ENCODE assay signal across 9 cellular contexts in the genomic region with DNA sequence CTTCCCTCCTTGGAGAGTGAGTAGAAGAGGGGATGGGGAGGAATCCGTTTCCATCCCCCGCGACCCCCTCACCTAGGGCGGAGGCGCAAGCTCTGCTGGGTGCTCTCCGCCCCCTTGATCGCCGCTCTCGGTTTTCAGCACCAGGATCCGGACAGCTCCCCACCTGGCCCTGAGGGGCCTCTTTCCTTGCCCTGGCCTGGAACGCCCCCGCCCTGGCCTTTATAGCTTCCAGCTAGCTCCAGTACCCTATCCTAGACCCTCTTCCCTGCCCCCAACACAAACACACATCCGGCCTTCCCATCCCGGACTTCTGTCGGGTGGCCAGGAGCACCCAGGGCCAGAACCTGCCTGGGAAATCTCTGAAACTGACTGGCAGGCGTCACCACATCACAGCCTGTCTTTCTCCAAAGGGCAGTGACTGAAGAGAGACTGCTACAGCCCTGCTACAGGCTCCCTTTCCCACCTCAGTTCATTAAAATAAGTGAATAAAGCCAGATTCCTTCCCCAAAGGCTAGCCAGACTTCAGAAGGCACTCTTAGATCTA.
DNase-seq lines count a peak whose midpoint lies in the region; TF ChIP-seq lines count a peak whose summit lies in the region.
"Had no signal": no experiment of that assay in that cellular context is flagged by ENCODE, and none has a peak within 500 bp of the region (broad histone marks: within the 10 kb centered on the region; RNA-seq: fewer than 3 reads in every experiment).

No MANE protein-coding gene starts in this region.

- no peaks in the 10 kb centered on the region for H3K9me3 ChIP-seq in neural cell (ENCODE audit: low read length)
- H3K9me3 ChIP-seq: suprapubic skin had no signal

- no peak for TF ChIP-seq EP300 in neural cell (conservative IDR thresholded peaks at IDR 0.05; ENCODE audit: poor library complexity, severe bottlenecking)

- H3K4me2 ChIP-seq in neural cell (ENCODE audit: low read length) = no peak overlapping the region

- H3F3A ChIP-seq in neural cell (ENCODE audit: insufficient read depth, low read length, poor library complexity, severe bottlenecking) = no peaks in the 10 kb centered on the region

- peak overlapping the region; percentile 14 for H3K27ac ChIP-seq in neural cell (ENCODE audit: low read length)
- H3K27ac ChIP-seq: suprapubic skin had no signal

- H2AFZ ChIP-seq in neural cell (ENCODE audit: low read depth, low read length) = no peak overlapping the region

- H3K9me2 ChIP-seq in neural cell (ENCODE audit: insufficient read depth, low read length) = no peaks in the 10 kb centered on the region

- no peaks in the 10 kb centered on the region for H4K20me1 ChIP-seq in neural cell (ENCODE audit: insufficient read depth)

- H3K4me3 ChIP-seq in neural cell (ENCODE audit: low read length) = peak overlapping the region; percentile 94

- H3K36me3 ChIP-seq in neural cell (ENCODE audit: insufficient read depth, low read length) = no peaks in the 10 kb centered on the region
- H3K36me3 ChIP-seq: suprapubic skin had no signal

- no peaks in the 10 kb centered on the region for H3K36me3 Mint-ChIP-seq in endothelial cell (ENCODE audit: low read depth, unreplicated experiment)

- peaks cover 75% of the 10 kb centered on the region for H3K27me3 ChIP-seq in neural cell (ENCODE audit: insufficient read depth, low read depth, low read length)

- TF ChIP-seq RAD21 in neural cell (conservative IDR thresholded peaks at IDR 0.05) = no peak

- no peak for TF ChIP-seq CTCF in endothelial cell (IDR thresholded peaks at IDR 0.05; ENCODE audit: unreplicated experiment)
- no peak for TF ChIP-seq CTCF in neural cell (IDR thresholded peaks at IDR 0.05; ENCODE audit: poor library complexity, severe bottlenecking)

- H3K79me2 ChIP-seq in neural cell (replicated peaks; ENCODE audit: insufficient read depth, low read length) = no peaks in the 10 kb centered on the region

- H3K27me3 Mint-ChIP-seq in endothelial cell (ENCODE audit: unreplicated experiment) = peaks cover 39% of the 10 kb centered on the region

- H3K9ac ChIP-seq in neural cell (ENCODE audit: low read length) = peak overlapping the region; percentile 94

- DNase-seq in ELF-1 (ENCODE audit: low read depth, low spot score) (peak; percentile 96), NCI-H460 (ENCODE audit: extremely low read depth, low read depth) (peak; percentile 20), endothelial cell (ENCODE audit: low spot score) (peak; percentile 74), GM19238 (ENCODE audit: insufficient read length, low spot score) (no peak), activated gamma-delta T cell (lab: John Stamatoyannopoulos, UW) (no peak), NCI-H345 treated with DMSO at 0.1 percent for 48 hours (lab: John Stamatoyannopoulos, UW; ENCODE audit: unreplicated experiment) (no peak), mucosa of gallbladder (ENCODE audit: low spot score) (no peak)

- H3K27ac Mint-ChIP-seq in endothelial cell (ENCODE audit: unreplicated experiment) = no peak overlapping the region

- no peaks in the 10 kb centered on the region for H3K9me3 Mint-ChIP-seq in endothelial cell (ENCODE audit: unreplicated experiment)

- peak overlapping the region; percentile 70 for H3K4me3 Mint-ChIP-seq in endothelial cell (ENCODE audit: unreplicated experiment)

- peaks cover 9% of the 10 kb centered on the region for H3K4me1 Mint-ChIP-seq in endothelial cell (ENCODE audit: unreplicated experiment)

TF ChIP-seq in neural cell, 6 proteins besides CTCF, POLR2A, EP300 and RAD21:
- TF ChIP-seq POLR2AphosphoS5 (IDR thresholded peaks at IDR 0.05) (no peak), TAF1 (IDR thresholded peaks at IDR 0.05; ENCODE audit: low read depth) (no peak)
- TF ChIP-seq, protein P1, sequence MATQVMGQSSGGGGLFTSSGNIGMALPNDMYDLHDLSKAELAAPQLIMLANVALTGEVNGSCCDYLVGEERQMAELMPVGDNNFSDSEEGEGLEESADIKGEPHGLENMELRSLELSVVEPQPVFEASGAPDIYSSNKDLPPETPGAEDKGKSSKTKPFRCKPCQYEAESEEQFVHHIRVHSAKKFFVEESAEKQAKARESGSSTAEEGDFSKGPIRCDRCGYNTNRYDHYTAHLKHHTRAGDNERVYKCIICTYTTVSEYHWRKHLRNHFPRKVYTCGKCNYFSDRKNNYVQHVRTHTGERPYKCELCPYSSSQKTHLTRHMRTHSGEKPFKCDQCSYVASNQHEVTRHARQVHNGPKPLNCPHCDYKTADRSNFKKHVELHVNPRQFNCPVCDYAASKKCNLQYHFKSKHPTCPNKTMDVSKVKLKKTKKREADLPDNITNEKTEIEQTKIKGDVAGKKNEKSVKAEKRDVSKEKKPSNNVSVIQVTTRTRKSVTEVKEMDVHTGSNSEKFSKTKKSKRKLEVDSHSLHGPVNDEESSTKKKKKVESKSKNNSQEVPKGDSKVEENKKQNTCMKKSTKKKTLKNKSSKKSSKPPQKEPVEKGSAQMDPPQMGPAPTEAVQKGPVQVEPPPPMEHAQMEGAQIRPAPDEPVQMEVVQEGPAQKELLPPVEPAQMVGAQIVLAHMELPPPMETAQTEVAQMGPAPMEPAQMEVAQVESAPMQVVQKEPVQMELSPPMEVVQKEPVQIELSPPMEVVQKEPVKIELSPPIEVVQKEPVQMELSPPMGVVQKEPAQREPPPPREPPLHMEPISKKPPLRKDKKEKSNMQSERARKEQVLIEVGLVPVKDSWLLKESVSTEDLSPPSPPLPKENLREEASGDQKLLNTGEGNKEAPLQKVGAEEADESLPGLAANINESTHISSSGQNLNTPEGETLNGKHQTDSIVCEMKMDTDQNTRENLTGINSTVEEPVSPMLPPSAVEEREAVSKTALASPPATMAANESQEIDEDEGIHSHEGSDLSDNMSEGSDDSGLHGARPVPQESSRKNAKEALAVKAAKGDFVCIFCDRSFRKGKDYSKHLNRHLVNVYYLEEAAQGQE (IDR thresholded peaks at IDR 0.05; ENCODE audit: borderline replicate concordance) = peak; percentile 72

Comparison
In these comparisons a context has a peak if more than half of its experiments do, and no peak if none do; other contexts are left out.
1. DNase-seq: peak in ELF-1 (single experiment), NCI-H460 (single experiment) and endothelial cell (single experiment); none in GM19238 (single experiment), activated gamma-delta T cell (single experiment), NCI-H345 treated with DMSO at 0.1 percent for 48 hours (single experiment) and mucosa of gallbladder (single experiment).